In the genomic region with DNA sequence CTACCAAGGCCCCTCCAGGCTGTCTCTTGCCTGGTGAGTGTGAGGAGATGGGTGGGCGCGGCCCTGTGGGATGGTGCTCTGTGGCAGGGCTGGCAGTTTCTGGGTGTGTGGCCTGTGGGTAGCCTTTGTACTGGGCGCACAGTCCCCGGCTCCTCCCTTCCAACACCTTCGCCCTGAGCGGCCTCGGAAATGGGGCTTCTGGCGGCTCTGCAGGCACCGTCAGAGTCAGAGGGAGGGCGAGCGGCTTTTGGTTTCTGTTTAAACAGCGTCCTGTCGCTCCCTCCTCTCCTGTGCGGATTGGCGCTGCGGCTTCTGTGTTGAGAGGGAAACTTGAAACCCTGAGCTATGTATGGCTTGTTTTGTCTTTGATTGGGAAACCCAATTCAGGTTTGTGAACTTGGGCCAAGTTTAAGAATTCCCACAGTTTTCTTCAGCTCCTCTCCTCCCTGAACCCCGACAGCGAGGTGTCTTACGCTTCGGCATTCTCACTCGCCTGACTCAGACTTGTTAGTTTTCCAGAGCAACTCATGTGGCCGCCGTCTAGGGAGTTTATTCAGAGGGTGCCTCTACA, we compare ENCODE assay signal across 8 cellular contexts. TPM values are rescaled to one million over a fixed set of nuclear protein-coding genes. Genes with fewer than 3 reads are reported as not detected.
DNase-seq lines count a peak whose midpoint lies in the region; ATAC-seq and TF ChIP-seq lines count a peak whose summit lies in the region.

No MANE protein-coding gene starts in this region.

- WGBS in gastroesophageal sphincter (ENCODE audit: low coverage in 1 of 2), 2 donors: 77% methylated on average over 6 of the region's 23 CpGs; no CpG with 5 or more reads in 1 of the 2 donors

- H3K36me3 Mint-ChIP-seq in activated T-helper 2 cell treated with anti-CD3 and anti-CD28 coated beads, Interferon-gamma antibody, Interleukin-2, Interleukin-4, amounts not matched to agents 10 μg/mL and 5 μg/mL and 100 μg/mL, durations not matched to agents 14 hours and 24 hours and 36 hours (ENCODE audit: low read depth): peaks cover 14% of the 10 kb centered on the region

- TF ChIP-seq CTCF in Loucy (conservative IDR thresholded peaks at IDR 0.05; ENCODE audit: low read length) (no peak), gastroesophageal sphincter (IDR thresholded peaks at IDR 0.05) (no peak)

- peaks cover 5% of the 10 kb centered on the region for H3K4me1 ChIP-seq in Loucy (ENCODE audit: insufficient read depth, low read length, poor library complexity, severe bottlenecking)
- H3K4me1 ChIP-seq in gastroesophageal sphincter: peaks cover 0 to 8% (median 0%) of the 10 kb centered on the region in 3 donors

- peaks cover 5% of the 10 kb centered on the region; the same call in 1 of the 2 replicates for H3K79me2 ChIP-seq in Loucy (ENCODE audit: insufficient read depth, low read length)

- H3K4me3 ChIP-seq in Loucy (ENCODE audit: low read length, poor library complexity, severe bottlenecking) (peak overlapping the region; percentile 29), gastroesophageal sphincter (peak overlapping the region in 1 of 2 donors; percentile 33)

- H3K27ac ChIP-seq in gastroesophageal sphincter: peak overlapping the region in 3 of 4 donors; percentile 51 to 66 (median 63)

- H3K27ac Mint-ChIP-seq in activated T-helper 2 cell treated with anti-CD3 and anti-CD28 coated beads, Interferon-gamma antibody, Interleukin-2, Interleukin-4, amounts not matched to agents 10 μg/mL and 5 μg/mL and 100 μg/mL, durations not matched to agents 14 hours and 24 hours and 36 hours: peak overlapping the region; percentile 69

- no peak overlapping the region for H3K4me3 Mint-ChIP-seq in activated T-helper 2 cell treated with anti-CD3 and anti-CD28 coated beads, Interferon-gamma antibody, Interleukin-2, Interleukin-4, amounts not matched to agents 10 μg/mL and 5 μg/mL and 100 μg/mL, durations not matched to agents 14 hours and 24 hours and 36 hours (ENCODE audit: low read depth)

- no peaks in the 10 kb centered on the region for H4K20me1 ChIP-seq in Loucy (ENCODE audit: insufficient read depth, low read length, poor library complexity, severe bottlenecking)

- TF ChIP-seq EP300 in gastroesophageal sphincter (IDR thresholded peaks at IDR 0.05): no peak

- peaks cover 12% of the 10 kb centered on the region for H3K4me1 Mint-ChIP-seq in activated T-helper 2 cell treated with anti-CD3 and anti-CD28 coated beads, Interferon-gamma antibody, Interleukin-2, Interleukin-4, amounts not matched to agents 10 μg/mL and 5 μg/mL and 100 μg/mL, durations not matched to agents 14 hours and 24 hours and 36 hours (ENCODE audit: low read depth)

- ATAC-seq in gastroesophageal sphincter: no peak
- no peak for ATAC-seq in HG02678 (IDR thresholded peaks at IDR 0.05; ENCODE audit: unreplicated experiment)

- no peaks in the 10 kb centered on the region for H3K9me3 Mint-ChIP-seq in activated T-helper 2 cell treated with anti-CD3 and anti-CD28 coated beads, Interferon-gamma antibody, Interleukin-2, Interleukin-4, amounts not matched to agents 10 μg/mL and 5 μg/mL and 100 μg/mL, durations not matched to agents 14 hours and 24 hours and 36 hours

- H3K27me3 Mint-ChIP-seq in activated T-helper 2 cell treated with anti-CD3 and anti-CD28 coated beads, Interferon-gamma antibody, Interleukin-2, Interleukin-4, amounts not matched to agents 10 μg/mL and 5 μg/mL and 100 μg/mL, durations not matched to agents 14 hours and 24 hours and 36 hours (ENCODE audit: low read depth): no peaks in the 10 kb centered on the region

- H3K9ac ChIP-seq in Loucy (ENCODE audit: low read depth, low read length, poor library complexity, severe bottlenecking): no peak overlapping the region

- H3K9me2 ChIP-seq in Loucy (replicated peaks; ENCODE audit: low read depth, low read length): no peaks in the 10 kb centered on the region

- H2AFZ ChIP-seq in Loucy (ENCODE audit: low read length): no peak overlapping the region

- H3K27me3 ChIP-seq in Loucy (ENCODE audit: insufficient read depth, low read length, poor library complexity, severe bottlenecking) (no peaks in the 10 kb centered on the region), gastroesophageal sphincter (no peaks in the 10 kb centered on the region)

- H3F3A ChIP-seq in Loucy (ENCODE audit: low read depth): no peaks in the 10 kb centered on the region

- H3K9me3 ChIP-seq in Loucy (ENCODE audit: insufficient read depth, low read depth, low read length) (no peaks in the 10 kb centered on the region), gastroesophageal sphincter (no peaks in the 10 kb centered on the region)

- peak; percentile 26 for DNase-seq in activated T-helper 2 cell treated with anti-CD3 and anti-CD28 coated beads, Interferon-gamma antibody, Interleukin-2, Interleukin-4, amounts not matched to agents 10 μg/mL and 5 μg/mL and 100 μg/mL, durations not matched to agents 14 hours and 24 hours and 36 hours (ENCODE audit: low spot score)
- peak; percentile 35 for DNase-seq in stimulated activated CD4-positive, alpha-beta T cell treated with anti-CD3 and anti-CD28 coated beads, Interleukin-4, amount 100 ng/mL, for 24 hours
- DNase-seq in SIG-M5 (lab: John Stamatoyannopoulos, UW): no peak
- no peak for DNase-seq in kidney glomerular epithelial cell (lab: John Stamatoyannopoulos, UW)
- DNase-seq in NCI-H2227 treated with DMSO at 0.1 percent for 48 hours (lab: John Stamatoyannopoulos, UW): no peak

- H3K36me3 ChIP-seq in Loucy (ENCODE audit: insufficient read depth, low read length) (peaks cover 9% of the 10 kb centered on the region; the same call in 1 of the 2 replicates), gastroesophageal sphincter (peaks cover 0 to 15% of the 10 kb centered on the region in 2 donors)

- H3K4me2 ChIP-seq in Loucy (ENCODE audit: low read depth, low read length, poor library complexity, severe bottlenecking): peak overlapping the region; percentile 37

- no peak for TF ChIP-seq POLR2A in gastroesophageal sphincter (IDR thresholded peaks at IDR 0.05)

- intact Hi-C loops in activated T-helper 2 cell treated with anti-CD3 and anti-CD28 coated beads, Interferon-gamma antibody, Interleukin-2, Interleukin-4, amounts not matched to agents 10 μg/mL and 5 μg/mL and 100 μg/mL, durations not matched to agents 14 hours and 24 hours and 36 hours (cut with micrococcal nuclease): loop anchor here (10.0 kb wide), 1 partner anchor 57 kb away; no protein-coding TSS in a partner anchor

RNA-seq across cellular contexts. Expression of a gene that starts 8.3 kb away (rescaled TPM):
- total RNA-seq in activated T-helper 2 cell treated with anti-CD3 and anti-CD28 coated beads, Interferon-gamma antibody, Interleukin-2, Interleukin-4, amounts not matched to agents 10 μg/mL and 5 μg/mL and 100 μg/mL, durations not matched to agents 14 hours and 24 hours and 36 hours: not detected in 2 replicates
- 1 to 10 TPM in 2 of 4 donors, under 1 TPM in 1, not detected in 1; 0.46 to 1.6 (median 1.1) TPM for total RNA-seq in gastroesophageal sphincter

Comparison
In these comparisons a context has a peak if more than half of its experiments do, and no peak if none do; other contexts are left out.
1. DNase-seq: peak in activated T-helper 2 cell treated with anti-CD3 and anti-CD28 coated beads, Interferon-gamma antibody, Interleukin-2, Interleukin-4, amounts not matched to agents 10 μg/mL and 5 μg/mL and 100 μg/mL, durations not matched to agents 14 hours and 24 hours and 36 hours (single experiment) and stimulated activated CD4-positive, alpha-beta T cell treated with anti-CD3 and anti-CD28 coated beads, Interleukin-4, amount 100 ng/mL, for 24 hours (single experiment); none in SIG-M5 (single experiment), kidney glomerular epithelial cell (single experiment) and NCI-H2227 treated with DMSO at 0.1 percent for 48 hours (single experiment).